ENCODE assay signal across 14 cellular contexts in genomic region chr11:72180892-72181552, GRCh38. TPM values are rescaled to one million over a fixed set of nuclear protein-coding genes. Genes with fewer than 3 reads are reported as not detected.
DNase-seq lines count a peak whose midpoint lies in the region; ATAC-seq, FAIRE-seq and TF ChIP-seq lines count a peak whose summit lies in the region.
"Not testable (repeated sequence)": the region's sequence is repeated elsewhere in the genome, so short reads cannot be mapped to it uniquely, and the experiment has no call there.
"Had no signal": no experiment of that assay in that cellular context is flagged by ENCODE, and none has a peak within 500 bp of the region (broad histone marks: within the 10 kb centered on the region; RNA-seq: fewer than 3 reads in every experiment).

No MANE protein-coding gene starts in this region.

- POLR2A ChIA-PET in Panc1 (lab: Charles Lee): not testable (repeated sequence)

- H3K9ac ChIP-seq in keratinocyte (ENCODE audit: control insufficient read depth, extremely low read depth, insufficient read depth, low read length): peak overlapping the region; percentile 41
- H3K9ac ChIP-seq in parathyroid adenoma: not testable (repeated sequence)

- H3K27ac Mint-ChIP-seq in CD14-positive monocyte (peak overlapping the region in 4 of 7 donors; percentile 9 to 77 (median 48)), HFFc6 (peak overlapping the region; percentile 74), type B pancreatic cell (peak overlapping the region; percentile 70)

- not testable (repeated sequence) for H3K4me3 ChIP-seq in Panc1 (ENCODE audit: low read depth in 2 of 2, low read length in 2 of 2); parathyroid adenoma (ENCODE audit: low read depth, low read length)
- peak overlapping the region in 2 of 3 donors; percentile 22 for H3K4me3 ChIP-seq in breast epithelium
- H3K4me3 ChIP-seq in keratinocyte (ENCODE audit: control insufficient read depth in 2 of 3, extremely low read depth in 1 of 3, insufficient read depth in 2 of 3, low read depth in 1 of 3, low read length in 3 of 3): peak overlapping the region in 1 of 3 experiments; percentile 51

- CTCF ChIA-PET in Panc1 (lab: Charles Lee): interaction anchor here (0.6 kb wide), 1 partner anchor 137 kb away, joined by 6 read pairs; no protein-coding TSS in a partner anchor

- not testable (repeated sequence) for H3K9me1 ChIP-seq in keratinocyte (ENCODE audit: control insufficient read depth, extremely low read depth, insufficient read depth, low read length)

- not testable (repeated sequence) for H3K36me3 Mint-ChIP-seq in CD14-positive monocyte; HFFc6 (ENCODE audit: low read depth); type B pancreatic cell

- H3K9me3 Mint-ChIP-seq in CD14-positive monocyte, HFFc6, type B pancreatic cell: not testable (repeated sequence)

- H3K27me3 Mint-ChIP-seq in CD14-positive monocyte (ENCODE audit: low read depth in 3 of 3); HFFc6 (ENCODE audit: insufficient read depth); type B pancreatic cell: not testable (repeated sequence)

- in situ Hi-C loops in Panc1 (cut with HindIII; ENCODE audit: low pct_unique_long_range_greater_than_20kb, low sequenced_read_pairs): not testable (repeated sequence)

- not testable (repeated sequence) for H3K79me2 ChIP-seq in keratinocyte (ENCODE audit: control insufficient read depth, insufficient read depth, low read length); parathyroid adenoma

- intact Hi-C loops in CD14-positive monocyte (cut with micrococcal nuclease): loop anchor here in 1 of 2 donors (5.0 kb wide), 1 partner anchor 46 kb away; no protein-coding TSS in a partner anchor
- intact Hi-C loops in Panc1 (cut with micrococcal nuclease; ENCODE audit: unreplicated experiment); breast epithelium (cut with DNase I; ENCODE audit: low total_unique reads): not testable (repeated sequence)

- ATAC-seq in Panc1 (peak; percentile 7), foreskin keratinocyte (peak; percentile 64)

- H3K36me3 ChIP-seq in Panc1 (ENCODE audit: control insufficient read depth, insufficient read depth, low read length); breast epithelium; keratinocyte (ENCODE audit: control insufficient read depth in 2 of 2, extremely low read depth in 1 of 2, insufficient read depth in 2 of 2, low read length in 2 of 2); parathyroid adenoma (ENCODE audit: control insufficient read depth, insufficient read depth, low read length): not testable (repeated sequence)

- not testable (repeated sequence) for DNase-seq in CD14-positive monocyte (ENCODE audit: low spot score); HFFc6; Panc1 (ENCODE audit: low read depth, low spot score); type B pancreatic cell (ENCODE audit: extremely low spot score, unreplicated experiment)
- DNase-seq in breast epithelium (ENCODE audit: low spot score in 2 of 2) (peak in 1 of 2 donors; percentile 89), foreskin keratinocyte (peak; percentile 68 to 82), keratinocyte (ENCODE audit: low read depth, low spot score) (peak; percentile 57)

- not testable (repeated sequence) for H3K27ac ChIP-seq in Panc1 (ENCODE audit: low read length); foreskin keratinocyte; parathyroid adenoma
- H3K27ac ChIP-seq in breast epithelium (peak overlapping the region; percentile 79 to 86), keratinocyte (ENCODE audit: control insufficient read depth, insufficient read depth, low read length) (peak overlapping the region; percentile 44)

- TF ChIP-seq CTCF in CD14-positive monocyte (IDR thresholded peaks at IDR 0.05); HFFc6 (IDR thresholded peaks at IDR 0.05); Panc1 (IDR thresholded peaks at IDR 0.05); breast epithelium (IDR thresholded peaks at IDR 0.05); foreskin keratinocyte (conservative IDR thresholded peaks at IDR 0.05); keratinocyte (optimal IDR thresholded peaks at IDR 0.05 in 1 of 3, IDR thresholded peaks at IDR 0.05 in 1 of 3, conservative IDR thresholded peaks at IDR 0.05 in 1 of 3; ENCODE audit: extremely low read depth in 1 of 3, insufficient read depth in 2 of 3, low read length in 3 of 3); parathyroid adenoma (IDR thresholded peaks at IDR 0.05); type B pancreatic cell (conservative IDR thresholded peaks at IDR 0.05): not testable (repeated sequence)

- FAIRE-seq in keratinocyte (lab: Jason Lieb, UNC): peak; percentile 100

- not testable (repeated sequence) for H3K4me3 Mint-ChIP-seq in CD14-positive monocyte, HFFc6
- H3K4me3 Mint-ChIP-seq in type B pancreatic cell: peak overlapping the region; percentile 58

- H4K20me1 ChIP-seq in keratinocyte (ENCODE audit: control insufficient read depth, extremely low read depth, insufficient read depth, low read length): not testable (repeated sequence)

- H3K27me3 ChIP-seq in Panc1 (ENCODE audit: control insufficient read depth, insufficient read depth, low read length); breast epithelium; foreskin keratinocyte; keratinocyte (ENCODE audit: control insufficient read depth, extremely low read depth, insufficient read depth, low read length); parathyroid adenoma (ENCODE audit: control insufficient read depth, insufficient read depth, low read length): not testable (repeated sequence)

- H3K4me1 Mint-ChIP-seq in CD14-positive monocyte (peaks cover 13% of the 10 kb centered on the region), HFFc6 (ENCODE audit: low read depth) (peaks cover 43% of the 10 kb centered on the region)
- not testable (repeated sequence) for H3K4me1 Mint-ChIP-seq in type B pancreatic cell (ENCODE audit: unreplicated experiment)

- dilution Hi-C loops in keratinocyte (cut with MboI; ENCODE audit: extremely low pct_ligation_motif_present, low sequenced_read_pairs): not testable (repeated sequence)

- not testable (repeated sequence) for H3K9me3 ChIP-seq in Panc1 (ENCODE audit: control insufficient read depth, insufficient read depth, low read depth, low read length); breast epithelium; keratinocyte (ENCODE audit: control insufficient read depth, low read depth, low read length); parathyroid adenoma (ENCODE audit: control insufficient read depth, low read length)

- H2AFZ ChIP-seq in keratinocyte (ENCODE audit: control insufficient read depth, low read length) (peak overlapping the region; percentile 59), parathyroid adenoma (peak overlapping the region; percentile 56)

- H3K4me1 ChIP-seq in Panc1 (ENCODE audit: control insufficient read depth, insufficient read depth, low read length); breast epithelium; parathyroid adenoma: not testable (repeated sequence)
- H3K4me1 ChIP-seq in foreskin keratinocyte (peaks cover 11% of the 10 kb centered on the region), keratinocyte (ENCODE audit: control insufficient read depth, extremely low read depth, insufficient read depth, low read length) (peaks cover 25% of the 10 kb centered on the region)

- peak overlapping the region; percentile 65 for H3K4me2 ChIP-seq in keratinocyte (ENCODE audit: control insufficient read depth, extremely low read depth, insufficient read depth, low read depth, low read length)
- H3K4me2 ChIP-seq in parathyroid adenoma (ENCODE audit: low read length): not testable (repeated sequence)

- TF ChIP-seq POLR2A in breast epithelium (IDR thresholded peaks at IDR 0.05): not testable (repeated sequence)

- BruUV-seq in Panc1 (replicated peaks; lab: Mats Ljungman, UMichigan): not testable (repeated sequence)

RNA-seq across cellular contexts. Expression of gene FOLR1, which starts 10.9 kb away (rescaled TPM):
- polyA plus RNA-seq in CD14-positive monocyte (not detected), foreskin keratinocyte (not detected in 2 replicates), keratinocyte (0.13 to 0.50 TPM (median 0.33 TPM) in 3 replicates)
- under 1 TPM in 4 of 6 experiments, not detected in 2; 0.20 to 0.48 (median 0.38) TPM for total RNA-seq in HFFc6 (2021; fragmentation: NEBNext Ultra II Directional; extraction: Animal tissue kit (Norgen Biotek cat#: 25700))
- total RNA-seq in Panc1 (2021; ENCODE audit: unreplicated experiment) (not detected), breast epithelium (10 to 100 TPM in 2 of 3 donors, not detected in 1; 11.8 to 45.2 TPM), foreskin keratinocyte (not detected in 2 replicates), type B pancreatic cell (ENCODE audit: low replicate concordance) (2.7 and 6.7 TPM in 2 replicates)
- not detected for polyA plus RNA-seq in Panc1 (2012; ENCODE audit: insufficient read length)
- polyA plus RNA-seq in keratinocyte (2011; ENCODE audit: low read depth): 3.0 TPM
- 0.24 and 0.26 TPM in 2 replicates for polyA plus RNA-seq in keratinocyte (2011; cell fraction: cytosol; rRNA removed)
- 3.3 and 4.7 TPM in 2 replicates for polyA plus RNA-seq in keratinocyte (2011; cell fraction: nucleus; rRNA removed)
- polyA plus RNA-seq in keratinocyte (2012; ENCODE audit: low replicate concordance): 2.7 TPM in 1 of 2 replicates, not detected in the other
- polyA minus RNA-seq in keratinocyte: 0.46 TPM in 1 of 3 replicates, not detected in the others
- polyA minus RNA-seq in keratinocyte (2011; cell fraction: cytosol; rRNA and poly(A)+ RNA removed): 4.8 TPM
- 1.5 and 1.9 TPM in 2 replicates for polyA minus RNA-seq in keratinocyte (2011; cell fraction: nucleus; rRNA and poly(A)+ RNA removed)
- total RNA-seq: CD8-positive, alpha-beta memory T cell; SK-MEL-5 had no signal
- polyA plus RNA-seq: CD8-positive, alpha-beta memory T cell had no signal

RNA-seq across cellular contexts. Expression of gene FOLR2, which starts 35.6 kb away (rescaled TPM):
- polyA plus RNA-seq in CD14-positive monocyte (10 to 100 TPM; 62.6 to 63.8 TPM), foreskin keratinocyte (not detected in 2 replicates), keratinocyte (not detected in 3 replicates)
- total RNA-seq in HFFc6 (2021; fragmentation: NEBNext Ultra II Directional; extraction: Animal tissue kit (Norgen Biotek cat#: 25700)): not detected
- total RNA-seq in Panc1 (2021; ENCODE audit: unreplicated experiment) (not detected), breast epithelium (100 to 1,000 TPM in 1 of 3 donors, 10 to 100 TPM in 1, 1 to 10 TPM in 1; 5.2 to 143 (median 16.7) TPM), foreskin keratinocyte (not detected in 2 replicates), type B pancreatic cell (ENCODE audit: low replicate concordance) (not detected in 2 replicates)
- not detected for polyA plus RNA-seq in Panc1 (2012; ENCODE audit: insufficient read length)
- polyA plus RNA-seq in keratinocyte (2011; ENCODE audit: low read depth): not detected
- polyA plus RNA-seq in keratinocyte (2011; cell fraction: cytosol; rRNA removed): not detected in 2 replicates
- not detected in 2 replicates for polyA plus RNA-seq in keratinocyte (2011; cell fraction: nucleus; rRNA removed)
- not detected in 2 replicates for polyA plus RNA-seq in keratinocyte (2012; ENCODE audit: low replicate concordance)
- polyA minus RNA-seq in keratinocyte: not detected in 3 replicates
- not detected for polyA minus RNA-seq in keratinocyte (2011; cell fraction: cytosol; rRNA and poly(A)+ RNA removed)
- not detected in 2 replicates for polyA minus RNA-seq in keratinocyte (2011; cell fraction: nucleus; rRNA and poly(A)+ RNA removed)
- total RNA-seq: H7, HT-29, M059J, PC-3, SK-MEL-5 had no signal
- polyA plus RNA-seq: CD8-positive, alpha-beta memory T cell had no signal

RNA-seq across cellular contexts. Expression of gene INPPL1, which starts 43.5 kb away (rescaled TPM):
- polyA plus RNA-seq in CD14-positive monocyte (10 to 100 TPM; 11.8 to 12.6 TPM), foreskin keratinocyte (26.0 and 26.3 TPM in 2 replicates), keratinocyte (44.0 to 69.5 TPM (median 53.7 TPM) in 3 replicates)
- 100 to 1,000 TPM; 181 to 228 (median 212) TPM for total RNA-seq in HFFc6 (2021; fragmentation: NEBNext Ultra II Directional; extraction: Animal tissue kit (Norgen Biotek cat#: 25700))
- total RNA-seq in Panc1 (2021; ENCODE audit: unreplicated experiment) (298 TPM), breast epithelium (10 to 100 TPM; 47.2 to 91.8 (median 73.1) TPM), foreskin keratinocyte (45.0 and 56.7 TPM in 2 replicates), type B pancreatic cell (ENCODE audit: low replicate concordance) (179 and 231 TPM in 2 replicates)
- 383 TPM for polyA plus RNA-seq in Panc1 (2012; ENCODE audit: insufficient read length)
- 11.4 TPM for polyA plus RNA-seq in keratinocyte (2011; ENCODE audit: low read depth)
- 22.1 and 22.9 TPM in 2 replicates for polyA plus RNA-seq in keratinocyte (2011; cell fraction: cytosol; rRNA removed)
- polyA plus RNA-seq in keratinocyte (2011; cell fraction: nucleus; rRNA removed): 355 and 414 TPM in 2 replicates
- 23.7 and 33.5 TPM in 2 replicates for polyA plus RNA-seq in keratinocyte (2012; ENCODE audit: low replicate concordance)
- polyA minus RNA-seq in keratinocyte: 69.3 to 97.3 TPM (median 87.9 TPM) in 3 replicates
- 90.4 TPM for polyA minus RNA-seq in keratinocyte (2011; cell fraction: cytosol; rRNA and poly(A)+ RNA removed)
- 120 and 138 TPM in 2 replicates for polyA minus RNA-seq in keratinocyte (2011; cell fraction: nucleus; rRNA and poly(A)+ RNA removed)

RNA-seq across cellular contexts. Expression of gene FOLR3, which starts 45.5 kb away (rescaled TPM):
- polyA plus RNA-seq in CD14-positive monocyte (100 to 1,000 TPM in 1 of 2 donors, 10 to 100 TPM in 1; 74.0 to 330 TPM), foreskin keratinocyte (17.1 and 18.4 TPM in 2 replicates), keratinocyte (21.0 to 74.6 TPM (median 23.5 TPM) in 3 replicates)
- 10 to 100 TPM in 4 of 6 experiments, 1 to 10 TPM in 2; 9.1 to 13.7 (median 10.9) TPM for total RNA-seq in HFFc6 (2021; fragmentation: NEBNext Ultra II Directional; extraction: Animal tissue kit (Norgen Biotek cat#: 25700))
- total RNA-seq in Panc1 (2021; ENCODE audit: unreplicated experiment) (not detected), breast epithelium (under 1 TPM in 1 of 3 donors, not detected in 2; 0.48 TPM), foreskin keratinocyte (11.4 and 13.2 TPM in 2 replicates), type B pancreatic cell (ENCODE audit: low replicate concordance) (not detected in 2 replicates)
- polyA plus RNA-seq in Panc1 (2012; ENCODE audit: insufficient read length): not detected
- polyA plus RNA-seq in keratinocyte (2011; ENCODE audit: low read depth): 61.0 TPM
- polyA plus RNA-seq in keratinocyte (2011; cell fraction: cytosol; rRNA removed): 46.2 and 68.6 TPM in 2 replicates
- 49.4 and 69.7 TPM in 2 replicates for polyA plus RNA-seq in keratinocyte (2011; cell fraction: nucleus; rRNA removed)
- polyA plus RNA-seq in keratinocyte (2012; ENCODE audit: low replicate concordance): 33.1 and 102 TPM in 2 replicates
- polyA minus RNA-seq in keratinocyte: 10.5 to 37.4 TPM (median 11.6 TPM) in 3 replicates
- 29.5 TPM for polyA minus RNA-seq in keratinocyte (2011; cell fraction: cytosol; rRNA and poly(A)+ RNA removed)
- polyA minus RNA-seq in keratinocyte (2011; cell fraction: nucleus; rRNA and poly(A)+ RNA removed): 19.4 and 19.9 TPM in 2 replicates
- total RNA-seq: CD8-positive, alpha-beta memory T cell; H7; HT-29; PC-3; SK-MEL-5 had no signal
- polyA plus RNA-seq: CD8-positive, alpha-beta memory T cell had no signal
